ENCODE assay signal across 16 cellular contexts in the genomic region with DNA sequence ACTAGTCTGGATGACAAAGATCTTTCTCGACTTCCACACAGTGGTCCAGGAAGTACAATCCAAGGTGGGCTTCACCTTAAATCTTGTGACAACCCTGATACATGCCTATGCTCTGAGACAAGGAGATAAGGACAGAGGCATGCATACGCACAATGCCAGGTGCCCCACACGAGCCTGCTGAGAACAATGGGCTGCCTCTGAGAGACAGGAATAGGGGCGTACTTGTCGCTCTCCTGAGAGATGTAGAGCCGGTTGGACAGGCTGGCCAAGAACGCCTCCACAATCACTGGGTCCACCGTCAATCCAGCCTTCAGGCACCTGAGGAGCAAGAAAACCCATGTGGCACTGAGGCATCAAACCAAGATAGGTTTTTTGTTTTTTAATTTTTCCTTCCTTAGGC. TPM values are rescaled to one million over a fixed set of nuclear protein-coding genes. Genes with fewer than 3 reads are reported as not detected.
"Had no signal": no experiment of that assay in that cellular context is flagged by ENCODE, and none has a peak within 500 bp of the region (broad histone marks: within the 10 kb centered on the region; RNA-seq: fewer than 3 reads in every experiment).

No MANE protein-coding gene starts in this region.

- H3K9me3 Mint-ChIP-seq: activated B cell treated with CpG ODN at 0.5 μM for 24 hours; activated CD4-positive, alpha-beta T cell treated with anti-CD3 and anti-CD28 coated beads, Interleukin-2, amount 10 ng/mL, durations not matched to agents 24 days and 14 days; activated naive CD4-positive, alpha-beta T cell treated with anti-CD3 and anti-CD28 coated beads, Interleukin-2, amount 10 ng/mL, durations not matched to agents 7 days and 5 days; activated T-helper 17 cell treated with anti-CD3 and anti-CD28 coated beads, Interleukin-2, amount 50 U/mL, for 72 hours; T-helper 1 cell treated with Interleukin-12 subunit alpha and Interleukin-12 subunit beta and Interleukin-4 antibody, amounts not matched to agents 30 μg/mL and 1 μg/mL, for 36 hours had no signal

- H3K4me3 Mint-ChIP-seq: activated B cell treated with CpG ODN at 0.5 μM for 24 hours; activated CD4-positive, alpha-beta T cell treated with anti-CD3 and anti-CD28 coated beads, Interleukin-2, amount 10 ng/mL, durations not matched to agents 24 days and 14 days; activated naive CD4-positive, alpha-beta T cell treated with anti-CD3 and anti-CD28 coated beads, Interleukin-2, amount 10 ng/mL, durations not matched to agents 7 days and 5 days; activated T-helper 17 cell treated with anti-CD3 and anti-CD28 coated beads, Interleukin-2, amount 50 U/mL, for 72 hours; T-helper 1 cell treated with Interleukin-12 subunit alpha and Interleukin-12 subunit beta and Interleukin-4 antibody, amounts not matched to agents 30 μg/mL and 1 μg/mL, for 36 hours had no signal

- DNase-seq: activated B cell treated with CpG ODN at 0.5 μM for 24 hours; activated CD4-positive, alpha-beta T cell treated with anti-CD3 and anti-CD28 coated beads, Interleukin-2, amount 10 ng/mL, durations not matched to agents 24 days and 14 days; activated naive CD4-positive, alpha-beta T cell treated with anti-CD3 and anti-CD28 coated beads, Interleukin-2, amount 10 ng/mL, durations not matched to agents 7 days and 5 days; adrenal gland; cerebellar nuclear complex; head of caudate nucleus; left lung; pancreas; stimulated activated CD4-positive, alpha-beta T cell treated with anti-CD3 and anti-CD28 coated beads, Interleukin-4, amount 100 ng/mL, for 4 hours had no signal

- H3K9me3 ChIP-seq: adrenal gland, left lung, pancreas, tibial nerve had no signal

- H3K27ac ChIP-seq: adrenal gland, left lung, pancreas had no signal

- H3K27me3 ChIP-seq: adrenal gland, left lung, pancreas, tibial nerve had no signal

- H3K27ac Mint-ChIP-seq: activated B cell treated with CpG ODN at 0.5 μM for 24 hours; activated CD4-positive, alpha-beta T cell treated with anti-CD3 and anti-CD28 coated beads, Interleukin-2, amount 10 ng/mL, durations not matched to agents 24 days and 14 days; activated naive CD4-positive, alpha-beta T cell treated with anti-CD3 and anti-CD28 coated beads, Interleukin-2, amount 10 ng/mL, durations not matched to agents 7 days and 5 days; activated T-helper 17 cell treated with anti-CD3 and anti-CD28 coated beads, Interleukin-2, amount 50 U/mL, for 72 hours; T-helper 1 cell treated with Interleukin-12 subunit alpha and Interleukin-12 subunit beta and Interleukin-4 antibody, amounts not matched to agents 30 μg/mL and 1 μg/mL, for 36 hours had no signal

- H3K4me1 Mint-ChIP-seq: activated CD4-positive, alpha-beta T cell treated with anti-CD3 and anti-CD28 coated beads, Interleukin-2, amount 10 ng/mL, durations not matched to agents 24 days and 14 days; activated naive CD4-positive, alpha-beta T cell treated with anti-CD3 and anti-CD28 coated beads, Interleukin-2, amount 10 ng/mL, durations not matched to agents 7 days and 5 days; activated T-helper 17 cell treated with anti-CD3 and anti-CD28 coated beads, Interleukin-2, amount 50 U/mL, for 72 hours had no signal

- FAIRE-seq: endometrium, islet of Langerhans, pancreas, TTC549 had no signal

- ATAC-seq: activated T-helper 17 cell treated with anti-CD3 and anti-CD28 coated beads, Interleukin-2, amount 50 U/mL, for 72 hours; left lung; pancreas had no signal

- H3K4me3 ChIP-seq: adrenal gland, left lung, pancreas, tibial nerve had no signal

- H3K27me3 Mint-ChIP-seq: activated B cell treated with CpG ODN at 0.5 μM for 24 hours; activated CD4-positive, alpha-beta T cell treated with anti-CD3 and anti-CD28 coated beads, Interleukin-2, amount 10 ng/mL, durations not matched to agents 24 days and 14 days; activated naive CD4-positive, alpha-beta T cell treated with anti-CD3 and anti-CD28 coated beads, Interleukin-2, amount 10 ng/mL, durations not matched to agents 7 days and 5 days; activated T-helper 17 cell treated with anti-CD3 and anti-CD28 coated beads, Interleukin-2, amount 50 U/mL, for 72 hours had no signal

- H3K4me1 ChIP-seq: adrenal gland, left lung, pancreas, tibial nerve had no signal

RNA-seq across cellular contexts. Expression of a gene that starts 25.5 kb away (rescaled TPM):
- total RNA-seq: activated B cell treated with CpG ODN at 0.5 μM for 24 hours; activated CD4-positive, alpha-beta T cell treated with anti-CD3 and anti-CD28 coated beads, Interleukin-2, amount 10 ng/mL, durations not matched to agents 24 days and 14 days; skeletal muscle tissue had no signal
